In the genomic region with DNA sequence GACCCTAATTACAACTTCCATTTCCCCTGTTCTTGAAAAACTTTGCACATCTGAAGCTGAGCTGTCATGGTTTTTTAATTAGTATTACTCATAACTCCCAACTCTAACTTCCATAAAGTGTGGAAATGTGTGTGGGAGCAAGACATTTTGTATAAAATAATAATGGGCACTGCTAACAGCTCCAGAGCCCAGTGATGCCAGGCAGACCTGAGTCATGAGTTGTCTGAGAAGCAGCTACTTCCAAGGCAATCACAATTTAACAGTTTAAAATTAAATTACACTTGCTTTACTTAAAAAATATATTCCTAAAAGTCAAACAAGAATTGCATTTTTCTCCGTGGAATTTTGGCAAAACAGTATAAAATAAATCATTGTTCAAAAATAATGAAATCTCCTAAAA, we compare ENCODE assay signal across 22 cellular contexts. TPM values are rescaled to one million over a fixed set of nuclear protein-coding genes. Genes with fewer than 3 reads are reported as not detected.
DNase-seq lines count a peak whose midpoint lies in the region; TF ChIP-seq lines count a peak whose summit lies in the region.
"Had no signal": no experiment of that assay in that cellular context is flagged by ENCODE, and none has a peak within 500 bp of the region (broad histone marks: within the 10 kb centered on the region; RNA-seq: fewer than 3 reads in every experiment).

No MANE protein-coding gene starts in this region.

- peaks cover 2% of the 10 kb centered on the region for H3K36me3 Mint-ChIP-seq in activated naive CD4-positive, alpha-beta T cell treated with anti-CD3 and anti-CD28 coated beads for 36 hours (ENCODE audit: low read depth)

- POLR2A ChIA-PET in A673 (lab: Charles Lee; ENCODE audit: low non-redundant PET) = no interaction called here
- POLR2A ChIA-PET in HEK293 (lab: Yijun Ruan, JAX) = interaction anchor here (0.9 kb wide), 1 partner anchor 10 kb away, joined by 5 read pairs; no protein-coding TSS in a partner anchor

- intact Hi-C loops in A673 (cut with micrococcal nuclease; ENCODE audit: unreplicated experiment) = no loop called here
- intact Hi-C loops in activated naive CD4-positive, alpha-beta T cell treated with anti-CD3 and anti-CD28 coated beads for 36 hours (cut with micrococcal nuclease) = no loop called here

- TF ChIP-seq CTCF in A673 (conservative IDR thresholded peaks at IDR 0.05; ENCODE audit: low read depth, low read length) (no peak), HEK293 (tag by site-specific recombination; IDR thresholded peaks at IDR 0.05) (no peak)

- DNase-seq in A673 (ENCODE audit: low spot score) = peak; percentile 45
- DNase-seq in astrocyte of the hippocampus (ENCODE audit: low read depth, low spot score) = peak; percentile 56
- DNase-seq in putamen (ENCODE audit: low spot score) = peak; percentile 62
- no peak for DNase-seq in activated CD8-positive, alpha-beta memory T cell treated with anti-CD3 and anti-CD28 coated beads, Interleukin-2, amount 50 U/mL, for 4 hours
- no peak for DNase-seq in activated naive CD4-positive, alpha-beta T cell treated with anti-CD3 and anti-CD28 coated beads for 36 hours
- no peak for DNase-seq in NCI-H1092 (lab: John Stamatoyannopoulos, UW)
- no peak for DNase-seq in NCI-H1105 treated with DMSO at 0.1 percent for 48 hours (lab: John Stamatoyannopoulos, UW)
- DNase-seq: C1 segment of cervical spinal cord; CD8-positive, alpha-beta memory T cell; DMS79; IMR-90; NCI-H1048; NCI-H146; NCI-H2081; NCI-H748 treated with DMSO at 0.1 percent for 48 hours; NK-92 treated with Interleukin-12 subunit alpha and Interleukin-12 subunit beta, amount 100 ng/mL, for 24 hours; OCI-M1 had no signal

- H3K36me3 ChIP-seq in A673 (ENCODE audit: insufficient read depth, low read length, poor library complexity, severe bottlenecking) = no peaks in the 10 kb centered on the region
- H3K36me3 ChIP-seq in HEK293 (ENCODE audit: control insufficient read depth in 2 of 2, insufficient read depth in 1 of 2, low read length in 2 of 2) = no peaks in the 10 kb centered on the region; a peak in 1 of 3 replicates

- peaks cover 3% of the 10 kb centered on the region for H3K9me3 Mint-ChIP-seq in activated naive CD4-positive, alpha-beta T cell treated with anti-CD3 and anti-CD28 coated beads for 36 hours
- H3K9me3 Mint-ChIP-seq: CD8-positive, alpha-beta memory T cell had no signal

- CTCF ChIA-PET in A673 (lab: Charles Lee) (no interaction called here), HEK293 (lab: Yijun Ruan, JAX) (interaction anchor here (0.7 to 1.6 kb wide), 4 partner anchors 18 to 73 kb away, joined by 3 to 8 read pairs (median 4); no protein-coding TSS in a partner anchor)
- CTCF ChIA-PET in activated naive CD4-positive, alpha-beta T cell treated with anti-CD3 and anti-CD28 coated beads for 36 hours (lab: Charles Lee) = interaction anchor here (1.3 kb wide), 1 partner anchor 51 kb away, joined by 4 read pairs; no protein-coding TSS in a partner anchor

- no peaks in the 10 kb centered on the region for H3K9me3 ChIP-seq in A673 (ENCODE audit: low read depth, low read length, poor library complexity, severe bottlenecking)
- no peaks in the 10 kb centered on the region for H3K9me3 ChIP-seq in HEK293 (ENCODE audit: control insufficient read depth, insufficient read depth, low read depth, low read length)
- H3K9me3 ChIP-seq: A549 had no signal

- H3K4me3 ChIP-seq in A673 (ENCODE audit: low read depth, low read length, poor library complexity, severe bottlenecking) (no peak overlapping the region), HEK293 (ENCODE audit: low read depth, low read length) (no peak overlapping the region)
- H3K4me3 ChIP-seq: A549 had no signal

- H3K4me1 ChIP-seq in A673 (ENCODE audit: insufficient read depth, low read length, poor library complexity, severe bottlenecking) (no peaks in the 10 kb centered on the region), HEK293 (ENCODE audit: control insufficient read depth, insufficient read depth, low read length) (peaks cover 6% of the 10 kb centered on the region; the same call in 1 of the 2 replicates)

- H3K27me3 ChIP-seq in A673 (replicated peaks; ENCODE audit: insufficient read depth, low read depth, low read length, poor library complexity) = no peaks in the 10 kb centered on the region

- H3K4me3 Mint-ChIP-seq in activated naive CD4-positive, alpha-beta T cell treated with anti-CD3 and anti-CD28 coated beads for 36 hours = no peak overlapping the region
- H3K4me3 Mint-ChIP-seq: CD8-positive, alpha-beta memory T cell had no signal

- no peak overlapping the region for H3K27ac Mint-ChIP-seq in activated naive CD4-positive, alpha-beta T cell treated with anti-CD3 and anti-CD28 coated beads for 36 hours
- H3K27ac Mint-ChIP-seq: CD8-positive, alpha-beta memory T cell had no signal

- no TSS peak for BruUV-seq in A673 (replicated peaks; lab: Mats Ljungman, UMichigan)

- H3K4me1 Mint-ChIP-seq in activated naive CD4-positive, alpha-beta T cell treated with anti-CD3 and anti-CD28 coated beads for 36 hours (ENCODE audit: low read depth) = no peaks in the 10 kb centered on the region
- H3K4me1 Mint-ChIP-seq: CD8-positive, alpha-beta memory T cell had no signal

- peaks cover 3% of the 10 kb centered on the region for H3K27me3 Mint-ChIP-seq in activated naive CD4-positive, alpha-beta T cell treated with anti-CD3 and anti-CD28 coated beads for 36 hours (ENCODE audit: low read depth)

- H3K27ac ChIP-seq in A673 (ENCODE audit: low read depth, low read length, poor library complexity, severe bottlenecking) (no peak overlapping the region), HEK293 (ENCODE audit: extremely low read depth, low read depth, low read length) (no peak overlapping the region)
- H3K27ac ChIP-seq: A549, HL-60, RWPE1 had no signal

TF ChIP-seq in HEK293, 187 proteins besides CTCF, POLR2A, EP300 and RAD21:
- 0 out of 2 replicates have a peak, but pooled peaks have one; percentile 15 for TF ChIP-seq SP7 (tag by site-specific recombination; IDR thresholded peaks at IDR 0.05)
- TF ChIP-seq, protein P1, sequence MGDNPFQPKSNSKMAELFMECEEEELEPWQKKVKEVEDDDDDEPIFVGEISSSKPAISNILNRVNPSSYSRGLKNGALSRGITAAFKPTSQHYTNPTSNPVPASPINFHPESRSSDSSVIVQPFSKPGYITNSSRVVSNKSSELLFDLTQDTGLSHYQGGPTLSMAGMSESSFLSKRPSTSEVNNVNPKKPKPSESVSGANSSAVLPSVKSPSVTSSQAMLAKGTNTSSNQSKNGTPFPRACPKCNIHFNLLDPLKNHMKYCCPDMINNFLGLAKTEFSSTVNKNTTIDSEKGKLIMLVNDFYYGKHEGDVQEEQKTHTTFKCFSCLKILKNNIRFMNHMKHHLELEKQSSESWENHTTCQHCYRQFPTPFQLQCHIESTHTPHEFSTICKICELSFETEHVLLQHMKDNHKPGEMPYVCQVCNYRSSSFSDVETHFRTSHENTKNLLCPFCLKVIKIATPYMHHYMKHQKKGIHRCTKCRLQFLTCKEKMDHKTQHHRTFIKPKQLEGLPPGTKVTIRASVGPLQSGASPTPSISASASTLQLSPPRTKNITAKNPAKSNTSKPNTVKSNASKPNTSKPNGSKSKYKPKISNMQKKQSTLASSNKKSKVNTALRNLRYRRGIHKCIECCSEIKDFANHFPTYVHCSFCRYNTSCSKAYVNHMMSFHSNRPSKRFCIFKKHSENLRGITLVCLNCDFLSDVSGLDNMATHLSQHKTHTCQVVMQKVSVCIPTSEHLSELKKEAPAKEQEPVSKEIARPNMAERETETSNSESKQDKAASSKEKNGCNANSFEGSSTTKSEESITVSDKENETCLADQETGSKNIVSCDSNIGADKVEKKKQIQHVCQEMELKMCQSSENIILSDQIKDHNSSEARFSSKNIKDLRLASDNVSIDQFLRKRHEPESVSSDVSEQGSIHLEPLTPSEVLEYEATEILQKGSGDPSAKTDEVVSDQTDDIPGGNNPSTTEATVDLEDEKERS (tag by site-specific recombination; IDR thresholded peaks at IDR 0.05) = no peak

RNA-seq across cellular contexts. Expression of gene SLC2A12, which starts 6.4 kb away (rescaled TPM):
- 0.42 TPM in 1 of 2 replicates, not detected in the other for total RNA-seq in A673 (2021)
- under 1 TPM; 0.27 to 0.29 TPM for total RNA-seq in activated naive CD4-positive, alpha-beta T cell treated with anti-CD3 and anti-CD28 coated beads for 36 hours
- total RNA-seq: CD8-positive, alpha-beta memory T cell; MCF 10A had no signal

Comparison
In these comparisons a context has a peak if more than half of its experiments do, and no peak if none do; other contexts are left out.
1. DNase-seq: peak in A673 (single experiment), astrocyte of the hippocampus (single experiment) and putamen (single experiment); none in activated CD8-positive, alpha-beta memory T cell treated with anti-CD3 and anti-CD28 coated beads, Interleukin-2, amount 50 U/mL, for 4 hours (single experiment), activated naive CD4-positive, alpha-beta T cell treated with anti-CD3 and anti-CD28 coated beads for 36 hours (single experiment), NCI-H1092 (single experiment) and NCI-H1105 treated with DMSO at 0.1 percent for 48 hours (single experiment).